8 cellular contexts compared by ENCODE assay signal in genomic region chr6:98845201-98846020, GRCh38. TPM values are rescaled to one million over a fixed set of nuclear protein-coding genes. Genes with fewer than 3 reads are reported as not detected.
DNase-seq lines count a peak whose midpoint lies in the region; ATAC-seq and TF ChIP-seq lines count a peak whose summit lies in the region.

No MANE protein-coding gene starts in this region.

- TF ChIP-seq CTCF in fibroblast of lung (conservative IDR thresholded peaks at IDR 0.05 in 1 of 2, IDR thresholded peaks at IDR 0.05 in 1 of 2; ENCODE audit: low read depth in 1 of 2, low read length in 2 of 2) (peak; percentile 84 to 97), suprapubic skin (IDR thresholded peaks at IDR 0.05) (peak; percentile 42 to 85)

- ATAC-seq in GM21529 (IDR thresholded peaks at IDR 0.05; ENCODE audit: unreplicated experiment): peak; percentile 70
- peak; percentile 59 to 78 for ATAC-seq in natural killer cell treated with Interleukin-12 subunit alpha and Interleukin-12 subunit beta and Interleukin-15 and Interleukin-18, amount 100 ng/mL, for 72 hours

- H3K27ac ChIP-seq in fibroblast of lung (ENCODE audit: insufficient read depth, low read length) (no peak overlapping the region), suprapubic skin (no peak overlapping the region)

- peaks cover 17 to 27% (median 18%) of the 10 kb centered on the region in 3 donors for H3K4me1 Mint-ChIP-seq in IgD-negative memory B cell
- H3K4me1 Mint-ChIP-seq in natural killer cell treated with Interleukin-12 subunit alpha and Interleukin-12 subunit beta and Interleukin-15 and Interleukin-18, amount 100 ng/mL, for 72 hours (ENCODE audit: low read depth in 2 of 2): peaks cover 7% of the 10 kb centered on the region in 2 donors

- no peak for TF ChIP-seq POLR2A in suprapubic skin (IDR thresholded peaks at IDR 0.05)

- peak overlapping the region; percentile 23 to 71 (median 40) for H3K27ac Mint-ChIP-seq in IgD-negative memory B cell
- peak overlapping the region in 1 of 2 donors; percentile 14 for H3K27ac Mint-ChIP-seq in natural killer cell treated with Interleukin-12 subunit alpha and Interleukin-12 subunit beta and Interleukin-15 and Interleukin-18, amount 100 ng/mL, for 72 hours

- no peaks in the 10 kb centered on the region for H4K20me1 ChIP-seq in fibroblast of lung (ENCODE audit: control insufficient read depth, extremely low read depth, insufficient read depth, low read length)

- H3K4me3 Mint-ChIP-seq in IgD-negative memory B cell: peak overlapping the region; percentile 25 to 86 (median 77)
- H3K4me3 Mint-ChIP-seq in natural killer cell treated with Interleukin-12 subunit alpha and Interleukin-12 subunit beta and Interleukin-15 and Interleukin-18, amount 100 ng/mL, for 72 hours: peak overlapping the region; percentile 33

- no peaks in the 10 kb centered on the region for H3K36me3 ChIP-seq in fibroblast of lung (ENCODE audit: control insufficient read depth, insufficient read depth, low read length)
- H3K36me3 ChIP-seq in suprapubic skin: no peaks in the 10 kb centered on the region

- no peak overlapping the region for H3K9ac ChIP-seq in fibroblast of lung (ENCODE audit: insufficient read depth, low read length)

- H3K79me2 ChIP-seq in fibroblast of lung (ENCODE audit: control insufficient read depth, insufficient read depth, low read length): no peaks in the 10 kb centered on the region

- H3K4me1 ChIP-seq in fibroblast of lung (ENCODE audit: control insufficient read depth, extremely low read depth, insufficient read depth, low read length): no peaks in the 10 kb centered on the region
- peaks cover 35% of the 10 kb centered on the region for H3K4me1 ChIP-seq in suprapubic skin

- H3K9me3 Mint-ChIP-seq in IgD-negative memory B cell: peaks cover 0 to 6% (median 0%) of the 10 kb centered on the region in 3 donors
- no peaks in the 10 kb centered on the region for H3K9me3 Mint-ChIP-seq in natural killer cell treated with Interleukin-12 subunit alpha and Interleukin-12 subunit beta and Interleukin-15 and Interleukin-18, amount 100 ng/mL, for 72 hours

- peaks cover 76% of the 10 kb centered on the region for H3K27me3 ChIP-seq in fibroblast of lung (ENCODE audit: control insufficient read depth, insufficient read depth, low read length)
- H3K27me3 ChIP-seq in suprapubic skin: peaks cover 94% of the 10 kb centered on the region

- peaks cover 4% of the 10 kb centered on the region for H3K36me3 Mint-ChIP-seq in IgD-negative memory B cell
- H3K36me3 Mint-ChIP-seq in natural killer cell treated with Interleukin-12 subunit alpha and Interleukin-12 subunit beta and Interleukin-15 and Interleukin-18, amount 100 ng/mL, for 72 hours: no peaks in the 10 kb centered on the region

- 1% methylated on average over 26 of the region's 50 CpGs for WGBS in suprapubic skin

- H3K4me3 ChIP-seq in fibroblast of lung (replicated peaks in 1 of 4; ENCODE audit: control extremely low read depth in 1 of 4, insufficient read depth in 1 of 4, low read depth in 3 of 4, low read length in 4 of 4): peak overlapping the region in 3 of 4 experiments; percentile 6 to 37 (median 16)
- peak overlapping the region; percentile 40 for H3K4me3 ChIP-seq in suprapubic skin

- DNase-seq in DMS53 treated with DMSO at 0.1 percent for 48 hours (lab: John Stamatoyannopoulos, UW; ENCODE audit: unreplicated experiment) (peak; percentile 69), OCI-M1 (lab: John Stamatoyannopoulos, UW) (peak; percentile 88), fibroblast of lung (ENCODE audit: low read depth in 2 of 2) (peak; percentile 83 to 94), suprapubic skin (ENCODE audit: low spot score in 2 of 2) (peak; percentile 79 to 85)
- DNase-seq in activated T-cell treated with anti-CD3 and anti-CD28 coated beads, Interleukin-2, amount 50 U/mL, for 48 hours: peak; percentile 81 to 84
- no peak for DNase-seq in natural killer cell treated with Interleukin-12 subunit alpha and Interleukin-12 subunit beta and Interleukin-15 and Interleukin-18, amount 100 ng/mL, for 72 hours (ENCODE audit: low spot score)

- H3K27me3 Mint-ChIP-seq in IgD-negative memory B cell: peaks cover 63% of the 10 kb centered on the region
- H3K27me3 Mint-ChIP-seq in natural killer cell treated with Interleukin-12 subunit alpha and Interleukin-12 subunit beta and Interleukin-15 and Interleukin-18, amount 100 ng/mL, for 72 hours: peaks cover 62 to 81% of the 10 kb centered on the region in 2 donors

- peak overlapping the region; percentile 60 for H3K4me2 ChIP-seq in fibroblast of lung (ENCODE audit: extremely low read depth, insufficient read depth, low read length)

- TF ChIP-seq EP300 in suprapubic skin (IDR thresholded peaks at IDR 0.05): no peak

- H2AFZ ChIP-seq in fibroblast of lung (ENCODE audit: low read length): no peak overlapping the region

- H3K9me3 ChIP-seq in fibroblast of lung (ENCODE audit: control insufficient read depth, insufficient read depth, low read depth, low read length) (no peaks in the 10 kb centered on the region), suprapubic skin (no peaks in the 10 kb centered on the region)

RNA-seq across cellular contexts. Expression of gene POU3F2, which starts 11.0 kb away (rescaled TPM):
- not detected for polyA plus RNA-seq in IgD-negative memory B cell
- not detected in 2 replicates for total RNA-seq in fibroblast of lung
- not detected in 2 replicates for polyA plus RNA-seq in fibroblast of lung
- not detected in 2 replicates for polyA plus RNA-seq in fibroblast of lung (2012)
- not detected in 2 replicates for polyA minus RNA-seq in fibroblast of lung (ENCODE audit: low replicate concordance)
- not detected for total RNA-seq in natural killer cell treated with Interleukin-12 subunit alpha and Interleukin-12 subunit beta and Interleukin-15 and Interleukin-18, amount 100 ng/mL, for 72 hours
- total RNA-seq in suprapubic skin: not detected
